16 cellular contexts compared by ENCODE assay signal in the genomic region with DNA sequence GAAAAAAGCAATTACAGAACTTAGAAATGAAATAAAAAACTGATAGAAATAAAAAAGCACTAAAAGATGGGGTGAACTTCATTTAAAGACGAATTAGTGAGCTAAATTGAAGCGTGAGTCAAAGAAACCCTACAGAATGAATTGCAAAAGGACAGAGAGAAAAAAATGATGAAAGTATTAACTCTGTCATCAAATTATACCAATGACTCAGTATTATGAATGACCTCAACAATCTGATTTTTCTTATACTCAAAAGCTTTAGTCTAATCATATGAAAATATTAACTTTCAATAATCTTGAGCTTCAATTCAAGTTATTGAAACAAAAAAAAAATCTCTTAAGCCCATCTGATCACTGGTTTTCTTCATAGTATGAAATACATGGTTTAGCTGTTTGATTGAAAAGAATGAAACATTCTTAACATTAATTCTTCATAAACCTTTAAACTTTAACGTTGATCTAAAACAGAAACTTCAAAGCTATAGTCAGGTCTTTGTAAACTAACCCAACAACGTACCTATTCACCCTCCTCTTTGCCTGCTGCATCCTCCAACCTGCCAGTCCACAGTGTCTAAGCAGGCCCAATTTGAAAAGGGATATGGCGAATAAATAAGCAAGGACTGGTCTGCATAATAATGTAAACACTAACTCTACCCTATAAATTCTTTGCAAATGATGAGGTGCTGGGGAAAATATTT.
"Had no signal": no experiment of that assay in that cellular context is flagged by ENCODE, and none has a peak within 500 bp of the region (broad histone marks: within the 10 kb centered on the region; RNA-seq: fewer than 3 reads in every experiment).

No MANE protein-coding gene starts in this region.

- H3K4me3 Mint-ChIP-seq: activated CD4-positive, alpha-beta memory T cell treated with anti-CD3 and anti-CD28 coated beads for 36 hours; activated naive CD8-positive, alpha-beta T cell treated with anti-CD3 and anti-CD28 coated beads for 36 hours; naive thymus-derived CD8-positive, alpha-beta T cell; stimulated activated effector memory CD8-positive, alpha-beta T cell treated with anti-CD3 and anti-CD28 coated beads, Interleukin-12 subunit alpha, Interleukin-12 subunit beta, amount 100 ng/mL, for 72 hours had no signal

- H3K27me3 ChIP-seq: breast epithelium, esophagus squamous epithelium, neutrophil, tibial nerve had no signal

- H3K27ac ChIP-seq: breast epithelium, esophagus squamous epithelium, neutrophil, tibial nerve had no signal

- H3K9me3 Mint-ChIP-seq: activated CD4-positive, alpha-beta memory T cell treated with anti-CD3 and anti-CD28 coated beads for 36 hours; activated naive CD8-positive, alpha-beta T cell treated with anti-CD3 and anti-CD28 coated beads for 36 hours; naive thymus-derived CD8-positive, alpha-beta T cell; stimulated activated effector memory CD8-positive, alpha-beta T cell treated with anti-CD3 and anti-CD28 coated beads, Interleukin-12 subunit alpha, Interleukin-12 subunit beta, amount 100 ng/mL, for 72 hours had no signal

- H3K36me3 ChIP-seq: breast epithelium had no signal

- H3K27me3 Mint-ChIP-seq: activated CD4-positive, alpha-beta memory T cell treated with anti-CD3 and anti-CD28 coated beads for 36 hours; activated naive CD8-positive, alpha-beta T cell treated with anti-CD3 and anti-CD28 coated beads for 36 hours; naive thymus-derived CD8-positive, alpha-beta T cell had no signal

- H3K36me3 Mint-ChIP-seq: activated CD4-positive, alpha-beta memory T cell treated with anti-CD3 and anti-CD28 coated beads for 36 hours; stimulated activated effector memory CD8-positive, alpha-beta T cell treated with anti-CD3 and anti-CD28 coated beads, Interleukin-12 subunit alpha, Interleukin-12 subunit beta, amount 100 ng/mL, for 72 hours had no signal

- H3K4me3 ChIP-seq: breast epithelium, esophagus squamous epithelium, smooth muscle cell, tibial nerve had no signal

- H3K9me3 ChIP-seq: breast epithelium, esophagus squamous epithelium, neutrophil, tibial nerve had no signal

- H3K4me1 ChIP-seq: breast epithelium had no signal

- H3K4me2 ChIP-seq: smooth muscle cell had no signal

- DNase-seq: activated CD4-positive, alpha-beta memory T cell treated with anti-CD3 and anti-CD28 coated beads for 36 hours; activated gamma-delta T cell treated with Interleukin-2 at 50 U/mL for 16 hours; activated naive CD8-positive, alpha-beta T cell treated with anti-CD3 and anti-CD28 coated beads for 36 hours; activated T-cell treated with anti-CD3 and anti-CD28 coated beads, Interleukin-2, amount 50 U/mL, for 48 hours; aorta; esophagus squamous epithelium; hippocampal formation; left colon; naive thymus-derived CD8-positive, alpha-beta T cell; posterior cingulate gyrus; T1000 had no signal

- H3K27ac Mint-ChIP-seq: activated CD4-positive, alpha-beta memory T cell treated with anti-CD3 and anti-CD28 coated beads for 36 hours; activated naive CD8-positive, alpha-beta T cell treated with anti-CD3 and anti-CD28 coated beads for 36 hours; stimulated activated effector memory CD8-positive, alpha-beta T cell treated with anti-CD3 and anti-CD28 coated beads, Interleukin-12 subunit alpha, Interleukin-12 subunit beta, amount 100 ng/mL, for 72 hours had no signal
